ENCODE assay signal across 11 cellular contexts in genomic region chr22:23401111-23401909, GRCh38.
DNase-seq lines count a peak whose midpoint lies in the region; ATAC-seq and TF ChIP-seq lines count a peak whose summit lies in the region.
"Had no signal": no experiment of that assay in that cellular context is flagged by ENCODE, and none has a peak within 500 bp of the region (broad histone marks: within the 10 kb centered on the region; RNA-seq: fewer than 3 reads in every experiment).

No MANE protein-coding gene starts in this region.

- H4K20me1 ChIP-seq in GM23248 (ENCODE audit: insufficient read depth) = no peaks in the 10 kb centered on the region

- no peak overlapping the region for H3K4me3 ChIP-seq in GM23248
- H3K4me3 ChIP-seq in sigmoid colon = no peak overlapping the region
- no peak overlapping the region for H3K4me3 ChIP-seq in thyroid gland (replicated peaks in 1 of 3)

- H3K9me3 ChIP-seq in GM23248 (ENCODE audit: low read depth) = no peaks in the 10 kb centered on the region
- H3K9me3 ChIP-seq in T-helper 17 cell (ENCODE audit: control insufficient read depth, low read length, poor library complexity, severe bottlenecking) = no peaks in the 10 kb centered on the region
- no peaks in the 10 kb centered on the region for H3K9me3 ChIP-seq in sigmoid colon
- H3K9me3 ChIP-seq in thyroid gland = no peaks in the 10 kb centered on the region
- H3K9me3 ChIP-seq: stomach had no signal

- peaks cover 13% of the 10 kb centered on the region for H3K27me3 Mint-ChIP-seq in T-helper 17 cell

- peaks cover 2% of the 10 kb centered on the region for H3K4me1 Mint-ChIP-seq in T-helper 17 cell

- no peak overlapping the region for H3K4me2 ChIP-seq in GM23248 (ENCODE audit: unreplicated experiment)

- TF ChIP-seq CTCF in foreskin keratinocyte (conservative IDR thresholded peaks at IDR 0.05) (no peak), sigmoid colon (IDR thresholded peaks at IDR 0.05) (no peak), thyroid gland (IDR thresholded peaks at IDR 0.05) (no peak)

- in situ Hi-C loops in GM23248 (cut with MboI) = no loop called here

- no peaks in the 10 kb centered on the region for H3K36me3 Mint-ChIP-seq in T-helper 17 cell (ENCODE audit: low read depth)

- H3K27me3 ChIP-seq in GM23248 (replicated peaks; ENCODE audit: insufficient read depth) (peaks cover 4% of the 10 kb centered on the region; the same call in 1 of the 2 replicates), foreskin keratinocyte (no peaks in the 10 kb centered on the region), sigmoid colon (peaks cover 0 to 12% (median 0%) of the 10 kb centered on the region in 3 donors), thyroid gland (no peaks in the 10 kb centered on the region)

- no peaks in the 10 kb centered on the region for H3K79me2 ChIP-seq in GM23248 (ENCODE audit: insufficient read depth)

- no peak overlapping the region for H2AFZ ChIP-seq in GM23248

- peak overlapping the region; percentile 28 for H3K4me3 Mint-ChIP-seq in T-helper 17 cell

- ATAC-seq in T-helper 17 cell (no peak), foreskin keratinocyte (peak; percentile 19), GM21717 (IDR thresholded peaks at IDR 0.05; ENCODE audit: unreplicated experiment) (no peak), GM18498 (IDR thresholded peaks at IDR 0.05; ENCODE audit: unreplicated experiment) (no peak)

- no peaks in the 10 kb centered on the region for H3K9me2 ChIP-seq in GM23248 (ENCODE audit: insufficient read depth)

- intact Hi-C loops in sigmoid colon (cut with DNase I) = no loop called here
- intact Hi-C loops in thyroid gland (cut with DNase I) = loop anchor here (5.0 kb wide), 1 partner anchor 136 kb away; no protein-coding TSS in a partner anchor

- DNase-seq in GM23248 = peak; percentile 86
- no peak for DNase-seq in T-helper 17 cell
- DNase-seq in foreskin keratinocyte = peak; percentile 24 to 85
- DNase-seq in sigmoid colon = peak; percentile 56
- no peak for DNase-seq in thyroid gland
- DNase-seq in DMS79 treated with DMSO at 0.1 percent for 48 hours (lab: John Stamatoyannopoulos, UW) = no peak
- DNase-seq: NCI-H1694; stimulated activated CD4-positive, alpha-beta T cell treated with anti-CD3 and anti-CD28 coated beads, Interleukin-12 subunit alpha, Interleukin-12 subunit beta, amount 100 ng/mL, for 4 hours; stomach had no signal

- no peaks in the 10 kb centered on the region for H3K4me1 ChIP-seq in GM23248 (ENCODE audit: insufficient read depth)
- H3K4me1 ChIP-seq in foreskin keratinocyte = no peaks in the 10 kb centered on the region
- H3K4me1 ChIP-seq in sigmoid colon = peaks cover 0 to 10% (median 9%) of the 10 kb centered on the region in 4 donors
- H3K4me1 ChIP-seq in thyroid gland = peaks cover 0 to 15% of the 10 kb centered on the region in 2 donors

- no peak for TF ChIP-seq POLR2A in sigmoid colon (IDR thresholded peaks at IDR 0.05)
- no peak for TF ChIP-seq POLR2A in thyroid gland (IDR thresholded peaks at IDR 0.05)

- no peaks in the 10 kb centered on the region for H3F3A ChIP-seq in GM23248 (ENCODE audit: insufficient read depth)

- H3K27ac Mint-ChIP-seq in T-helper 17 cell = no peak overlapping the region

- no peak overlapping the region for H3K9ac ChIP-seq in GM23248

- no peak for TF ChIP-seq EP300 in sigmoid colon (IDR thresholded peaks at IDR 0.05)

- no peak overlapping the region for H3K27ac ChIP-seq in GM23248
- no peak overlapping the region for H3K27ac ChIP-seq in foreskin keratinocyte
- no peak overlapping the region for H3K27ac ChIP-seq in sigmoid colon
- H3K27ac ChIP-seq in thyroid gland = no peak overlapping the region

- H3K36me3 ChIP-seq in GM23248 (ENCODE audit: low read depth) (no peaks in the 10 kb centered on the region), sigmoid colon (no peaks in the 10 kb centered on the region), thyroid gland (no peaks in the 10 kb centered on the region)
- H3K36me3 ChIP-seq: stomach had no signal

- 53 to 58% methylated on average over 15 to 20 of the region's 20 CpGs for WGBS in GM23248 (ENCODE audit: low coverage in 1 of 2, low lambda C conversion rate in 2 of 2, missing lambda C conversion rate in 2 of 2), 2 experiments
- 54 to 85% methylated on average over 20 of the region's 20 CpGs for WGBS in sigmoid colon, 2 donors
- 80 to 95% methylated on average over 9 to 13 of the region's 20 CpGs for WGBS in thyroid gland, 2 donors

Comparison
In these comparisons a context has a peak if more than half of its experiments do, and no peak if none do; other contexts are left out.
1. DNase-seq: peak in GM23248 (single experiment), foreskin keratinocyte (2 of 2) and sigmoid colon (single experiment); none in T-helper 17 cell (0 of 3), thyroid gland (0 of 2) and DMS79 treated with DMSO at 0.1 percent for 48 hours (single experiment).